In genomic region chr5:103891151-103891550, GRCh38 we compare ENCODE assay signal across 26 cellular contexts.
A peak's percentile ranks its signal among the peaks of the same experiment; 100 is the strongest.
DNase-seq lines count a peak whose midpoint lies in the region; ATAC-seq lines count a peak whose summit lies in the region.
"Had no signal": no experiment of that assay in that cellular context is flagged by ENCODE, and none has a peak within 500 bp of the region (broad histone marks: within the 10 kb centered on the region; RNA-seq: fewer than 3 reads in every experiment).

No MANE protein-coding gene starts in this region.

- no peak overlapping the region for H3K27ac Mint-ChIP-seq in activated T-helper 17 cell treated with anti-CD3 and anti-CD28 coated beads, Interleukin-2, amount 50 U/mL, for 72 hours
- H3K27ac Mint-ChIP-seq: activated CD8-positive, alpha-beta memory T cell treated with anti-CD3 and anti-CD28 coated beads, Interleukin-2, amount 10 ng/mL, durations not matched to agents 7 days and 5 days; activated naive CD8-positive, alpha-beta T cell treated with anti-CD3 and anti-CD28 coated beads, Interleukin-2, amount 10 ng/mL, durations not matched to agents 7 days and 5 days; activated T-helper 1 cell treated with anti-CD3 and anti-CD28 coated beads, Interleukin-12 subunit alpha, Interleukin-12 subunit beta, Interleukin-2, Interleukin-4 antibody, amounts not matched to agents 30 ng/mL and 10 ng/mL and 1 ng/mL, durations not matched to agents 14 hours and 24 hours and 36 hours; CD8-positive, alpha-beta T cell; dendritic cell treated with granulocyte-macrophage colony-stimulating factor and Interleukin-4, amounts not matched to agents 40 ng/mL and 50 ng/mL, for 4 days; memory B cell; natural killer cell; stimulated activated effector memory CD8-positive, alpha-beta T cell treated with anti-CD3 and anti-CD28 coated beads, Interleukin-12 subunit alpha, Interleukin-12 subunit beta, amount 100 ng/mL, for 72 hours had no signal

- H3K27me3 Mint-ChIP-seq in activated T-helper 17 cell treated with anti-CD3 and anti-CD28 coated beads, Interleukin-2, amount 50 U/mL, for 72 hours = no peaks in the 10 kb centered on the region
- H3K27me3 Mint-ChIP-seq: activated CD8-positive, alpha-beta memory T cell treated with anti-CD3 and anti-CD28 coated beads, Interleukin-2, amount 10 ng/mL, durations not matched to agents 7 days and 5 days; activated naive CD8-positive, alpha-beta T cell treated with anti-CD3 and anti-CD28 coated beads, Interleukin-2, amount 10 ng/mL, durations not matched to agents 7 days and 5 days; dendritic cell treated with granulocyte-macrophage colony-stimulating factor and Interleukin-4, amounts not matched to agents 40 ng/mL and 50 ng/mL, for 4 days; memory B cell had no signal

- H3K4me1 Mint-ChIP-seq in activated T-helper 17 cell treated with anti-CD3 and anti-CD28 coated beads, Interleukin-2, amount 50 U/mL, for 72 hours = no peaks in the 10 kb centered on the region
- H3K4me1 Mint-ChIP-seq: activated CD8-positive, alpha-beta memory T cell treated with anti-CD3 and anti-CD28 coated beads, Interleukin-2, amount 10 ng/mL, durations not matched to agents 7 days and 5 days; activated naive CD8-positive, alpha-beta T cell treated with anti-CD3 and anti-CD28 coated beads, Interleukin-2, amount 10 ng/mL, durations not matched to agents 7 days and 5 days; memory B cell; natural killer cell; stimulated activated effector memory CD8-positive, alpha-beta T cell treated with anti-CD3 and anti-CD28 coated beads, Interleukin-12 subunit alpha, Interleukin-12 subunit beta, amount 100 ng/mL, for 72 hours had no signal

- no peak for ATAC-seq in HG03039 (IDR thresholded peaks at IDR 0.05; ENCODE audit: unreplicated experiment)
- no peak for ATAC-seq in activated T-helper 17 cell treated with anti-CD3 and anti-CD28 coated beads, Interleukin-2, amount 50 U/mL, for 72 hours (replicated peaks)
- ATAC-seq: activated CD8-positive, alpha-beta memory T cell treated with anti-CD3 and anti-CD28 coated beads, Interleukin-2, amount 10 ng/mL, durations not matched to agents 7 days and 5 days; CD8-positive, alpha-beta T cell; natural killer cell; pancreas; stimulated activated effector memory CD8-positive, alpha-beta T cell treated with anti-CD3 and anti-CD28 coated beads, Interleukin-12 subunit alpha, Interleukin-12 subunit beta, amount 100 ng/mL, for 72 hours had no signal

- peak; percentile 1 for DNase-seq in HT1080 (ENCODE audit: low read depth)
- peak; percentile 27 for DNase-seq in adipocyte (ENCODE audit: low read depth)
- DNase-seq in head of caudate nucleus = peak in 25 of 42 donors; percentile 7 to 79 (median 44)
- DNase-seq in substantia nigra (lab: John Stamatoyannopoulos, UW) = peak in 12 of 49 donors; percentile 3 to 54 (median 12)
- DNase-seq in NCI-H2107 treated with DMSO at 0.1 percent for 48 hours (lab: John Stamatoyannopoulos, UW; ENCODE audit: unreplicated experiment) = no peak
- DNase-seq: activated CD4-positive, alpha-beta T cell treated with anti-CD3 and anti-CD28 coated beads for 48 hours; activated CD8-positive, alpha-beta memory T cell treated with anti-CD3 and anti-CD28 coated beads, Interleukin-2, amount 10 ng/mL, durations not matched to agents 7 days and 5 days; activated naive CD8-positive, alpha-beta T cell treated with anti-CD3 and anti-CD28 coated beads, Interleukin-2, amount 10 ng/mL, durations not matched to agents 7 days and 5 days; CD8-positive, alpha-beta T cell; foreskin fibroblast; Kasumi-1; kidney; natural killer cell; NCI-H1105; NCI-H526 treated with DMSO at 0.1 percent for 48 hours; pancreas; SHP77 treated with DMSO at 0.1 percent for 48 hours; T-helper 1 cell; tibial artery had no signal

- intact Hi-C loops in head of caudate nucleus (cut with DNase I) = no loop called here

- no peaks in the 10 kb centered on the region for H3K4me1 ChIP-seq in adipocyte (ENCODE audit: control insufficient read depth, insufficient read depth, low read length)
- H3K4me1 ChIP-seq: breast epithelium, pancreas, tibial artery had no signal

- H3K9me3 Mint-ChIP-seq in activated T-helper 17 cell treated with anti-CD3 and anti-CD28 coated beads, Interleukin-2, amount 50 U/mL, for 72 hours = peaks cover 4% of the 10 kb centered on the region
- H3K9me3 Mint-ChIP-seq: activated naive CD8-positive, alpha-beta T cell treated with anti-CD3 and anti-CD28 coated beads, Interleukin-2, amount 10 ng/mL, durations not matched to agents 7 days and 5 days; activated T-helper 1 cell treated with anti-CD3 and anti-CD28 coated beads, Interleukin-12 subunit alpha, Interleukin-12 subunit beta, Interleukin-2, Interleukin-4 antibody, amounts not matched to agents 30 ng/mL and 10 ng/mL and 1 ng/mL, durations not matched to agents 14 hours and 24 hours and 36 hours; dendritic cell treated with granulocyte-macrophage colony-stimulating factor and Interleukin-4, amounts not matched to agents 40 ng/mL and 50 ng/mL, for 4 days had no signal

- H3K36me3 ChIP-seq in adipocyte (ENCODE audit: control insufficient read depth, insufficient read depth, low read length, severe bottlenecking) = no peaks in the 10 kb centered on the region
- H3K36me3 ChIP-seq: breast epithelium, pancreas, tibial artery had no signal

- H3K9me3 ChIP-seq in adipocyte (ENCODE audit: control insufficient read depth, low read length) = no peaks in the 10 kb centered on the region
- H3K9me3 ChIP-seq: breast epithelium, pancreas, tibial artery had no signal

- no peaks in the 10 kb centered on the region for H3K27me3 ChIP-seq in adipocyte (replicated peaks; ENCODE audit: control insufficient read depth, insufficient read depth, low read length)
- H3K27me3 ChIP-seq: breast epithelium, pancreas, tibial artery had no signal

- H3K36me3 Mint-ChIP-seq in activated T-helper 17 cell treated with anti-CD3 and anti-CD28 coated beads, Interleukin-2, amount 50 U/mL, for 72 hours (ENCODE audit: low read depth) = no peaks in the 10 kb centered on the region
- H3K36me3 Mint-ChIP-seq: activated CD8-positive, alpha-beta memory T cell treated with anti-CD3 and anti-CD28 coated beads, Interleukin-2, amount 10 ng/mL, durations not matched to agents 7 days and 5 days; activated naive CD8-positive, alpha-beta T cell treated with anti-CD3 and anti-CD28 coated beads, Interleukin-2, amount 10 ng/mL, durations not matched to agents 7 days and 5 days; CD8-positive, alpha-beta T cell; memory B cell; natural killer cell; stimulated activated effector memory CD8-positive, alpha-beta T cell treated with anti-CD3 and anti-CD28 coated beads, Interleukin-12 subunit alpha, Interleukin-12 subunit beta, amount 100 ng/mL, for 72 hours had no signal

- H3K9ac ChIP-seq in adipocyte (ENCODE audit: low read length) = no peak overlapping the region

- H3K27ac ChIP-seq in substantia nigra (ENCODE audit: low read depth, low read length, poor library complexity, severe bottlenecking) = peak overlapping the region; percentile 91
- H3K27ac ChIP-seq: breast epithelium, pancreas, tibial artery had no signal

- no peak overlapping the region for H3K4me3 ChIP-seq in adipocyte (ENCODE audit: low read length)
- H3K4me3 ChIP-seq: breast epithelium, pancreas, tibial artery had no signal

- H3K4me3 Mint-ChIP-seq in activated T-helper 17 cell treated with anti-CD3 and anti-CD28 coated beads, Interleukin-2, amount 50 U/mL, for 72 hours = no peak overlapping the region
- H3K4me3 Mint-ChIP-seq: activated CD8-positive, alpha-beta memory T cell treated with anti-CD3 and anti-CD28 coated beads, Interleukin-2, amount 10 ng/mL, durations not matched to agents 7 days and 5 days; activated naive CD8-positive, alpha-beta T cell treated with anti-CD3 and anti-CD28 coated beads, Interleukin-2, amount 10 ng/mL, durations not matched to agents 7 days and 5 days; activated T-helper 1 cell treated with anti-CD3 and anti-CD28 coated beads, Interleukin-12 subunit alpha, Interleukin-12 subunit beta, Interleukin-2, Interleukin-4 antibody, amounts not matched to agents 30 ng/mL and 10 ng/mL and 1 ng/mL, durations not matched to agents 14 hours and 24 hours and 36 hours; CD8-positive, alpha-beta T cell; dendritic cell treated with granulocyte-macrophage colony-stimulating factor and Interleukin-4, amounts not matched to agents 40 ng/mL and 50 ng/mL, for 4 days; memory B cell; natural killer cell; stimulated activated effector memory CD8-positive, alpha-beta T cell treated with anti-CD3 and anti-CD28 coated beads, Interleukin-12 subunit alpha, Interleukin-12 subunit beta, amount 100 ng/mL, for 72 hours had no signal
